In the genomic region with DNA sequence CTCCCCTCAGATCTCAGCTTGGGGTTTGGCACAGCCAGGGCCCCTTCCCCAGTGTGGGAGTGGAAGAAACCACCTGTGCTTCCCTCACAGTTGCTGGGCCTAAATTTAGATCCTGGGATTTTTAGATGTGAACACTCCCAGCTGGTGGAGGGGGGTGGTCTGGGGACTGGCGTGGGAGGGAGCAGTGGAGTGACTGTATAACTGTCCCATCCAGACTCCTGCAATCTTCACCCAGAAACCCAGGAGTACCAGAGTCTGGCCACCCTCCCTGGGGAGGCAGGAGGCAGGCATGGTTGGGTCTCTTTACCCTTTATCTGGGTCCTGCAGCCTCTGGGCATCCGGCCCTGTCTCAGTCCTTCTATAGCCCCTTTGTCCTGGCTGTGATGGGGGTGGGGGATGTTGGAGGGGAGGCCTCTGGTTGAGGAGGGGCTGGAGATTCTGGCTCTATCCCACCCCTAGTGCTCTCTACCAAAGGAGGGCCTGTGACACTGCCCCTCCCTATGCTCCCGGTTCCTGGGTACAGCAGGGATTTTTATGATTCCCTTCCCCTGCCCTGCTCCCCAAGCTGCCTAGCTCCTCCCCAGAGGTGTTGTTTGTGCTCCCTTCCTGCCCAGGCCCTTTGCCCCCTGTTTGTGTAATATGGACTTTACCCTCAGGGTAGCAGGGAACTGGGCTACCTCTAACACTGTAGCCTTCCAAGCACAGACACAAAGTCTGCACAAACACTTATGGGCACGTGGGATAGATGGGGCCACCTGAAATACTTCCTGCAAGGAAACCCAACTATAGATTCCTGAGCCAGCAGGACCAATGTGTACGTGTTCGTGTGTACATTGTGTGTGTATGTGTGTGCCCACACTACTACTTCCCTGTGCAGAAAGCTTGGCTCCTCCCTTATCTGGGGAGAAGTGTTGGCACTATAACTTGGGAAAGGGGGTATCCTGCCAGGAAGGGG, we compare ENCODE assay signal across 11 cellular contexts. TPM values are rescaled to one million over a fixed set of nuclear protein-coding genes. Genes with fewer than 3 reads are reported as not detected.
A peak's percentile ranks its signal among the peaks of the same experiment; 100 is the strongest.
DNase-seq lines count a peak whose midpoint lies in the region; ATAC-seq lines count a peak whose summit lies in the region.
"Had no signal": no experiment of that assay in that cellular context is flagged by ENCODE, and none has a peak within 500 bp of the region (broad histone marks: within the 10 kb centered on the region; RNA-seq: fewer than 3 reads in every experiment).

No MANE protein-coding gene starts in this region.

- no peak overlapping the region for H3K27ac Mint-ChIP-seq in activated T-helper 17 cell treated with anti-CD3 and anti-CD28 coated beads, Interleukin-2, amount 50 U/mL, for 72 hours

- H3K9me3 Mint-ChIP-seq in activated T-helper 17 cell treated with anti-CD3 and anti-CD28 coated beads, Interleukin-2, amount 50 U/mL, for 72 hours, result no peaks in the 10 kb centered on the region

- intact Hi-C loops in posterior vena cava (cut with DNase I) (no loop called here), left ventricle myocardium superior (cut with micrococcal nuclease) (no loop called here)

- H3K4me1 Mint-ChIP-seq in activated T-helper 17 cell treated with anti-CD3 and anti-CD28 coated beads, Interleukin-2, amount 50 U/mL, for 72 hours, result no peaks in the 10 kb centered on the region

- peaks cover 4% of the 10 kb centered on the region for H3K27me3 Mint-ChIP-seq in activated T-helper 17 cell treated with anti-CD3 and anti-CD28 coated beads, Interleukin-2, amount 50 U/mL, for 72 hours

- ATAC-seq in activated T-helper 17 cell treated with anti-CD3 and anti-CD28 coated beads, Interleukin-2, amount 50 U/mL, for 72 hours (replicated peaks), result no peak
- ATAC-seq in HG02852 (IDR thresholded peaks at IDR 0.05; ENCODE audit: unreplicated experiment) (no peak), GM19455 (IDR thresholded peaks at IDR 0.05; ENCODE audit: unreplicated experiment) (no peak), left ventricle myocardium superior (no peak)

- peak overlapping the region; percentile 76 for H3K4me3 Mint-ChIP-seq in activated T-helper 17 cell treated with anti-CD3 and anti-CD28 coated beads, Interleukin-2, amount 50 U/mL, for 72 hours

- DNase-seq in COLO829 (ENCODE audit: low spot score) (peak; percentile 80), inferior parietal cortex (ENCODE audit: extremely low spot score) (peak; percentile 36), posterior vena cava (ENCODE audit: low spot score) (peak; percentile 45), left ventricle myocardium superior (no peak), NCI-H82 treated with DMSO at 0.1 percent for 48 hours (lab: John Stamatoyannopoulos, UW; ENCODE audit: unreplicated experiment) (no peak)
- DNase-seq: aorta, NCI-H1105 treated with DMSO at 0.1 percent for 48 hours, T1000 had no signal

- no peaks in the 10 kb centered on the region for H3K36me3 Mint-ChIP-seq in activated T-helper 17 cell treated with anti-CD3 and anti-CD28 coated beads, Interleukin-2, amount 50 U/mL, for 72 hours (ENCODE audit: low read depth)

RNA-seq across cellular contexts. Expression of gene ERBB3, which starts 1.7 kb away (rescaled TPM):
- total RNA-seq in activated T-helper 17 cell treated with anti-CD3 and anti-CD28 coated beads, Interleukin-2, amount 50 U/mL, for 72 hours, result under 1 TPM; 0.56 to 0.64 TPM
- total RNA-seq in posterior vena cava, result 1 to 10 TPM in 1 of 2 donors, under 1 TPM in 1; 0.71 to 1.4 TPM
- total RNA-seq in left ventricle myocardium superior, result 2.9 TPM

RNA-seq across cellular contexts. Expression of gene PA2G4, which starts 22.7 kb away (rescaled TPM):
- 100 to 1,000 TPM; 213 to 427 TPM for total RNA-seq in activated T-helper 17 cell treated with anti-CD3 and anti-CD28 coated beads, Interleukin-2, amount 50 U/mL, for 72 hours
- total RNA-seq in posterior vena cava (10 to 100 TPM; 59.3 to 71.7 TPM), left ventricle myocardium superior (77.1 TPM)

RNA-seq across cellular contexts. Expression of gene RPL41, which starts 34.8 kb away (rescaled TPM):
- total RNA-seq in activated T-helper 17 cell treated with anti-CD3 and anti-CD28 coated beads, Interleukin-2, amount 50 U/mL, for 72 hours, result 1,000 to 10,000 TPM; 4,564 to 4,582 TPM
- 1,000 to 10,000 TPM; 2,364 to 2,753 TPM for total RNA-seq in posterior vena cava
- 1,980 TPM for total RNA-seq in left ventricle myocardium superior

RNA-seq across cellular contexts. Expression of gene ZC3H10, which starts 36.4 kb away (rescaled TPM):
- 1 to 10 TPM; 7.8 to 8.0 TPM for total RNA-seq in activated T-helper 17 cell treated with anti-CD3 and anti-CD28 coated beads, Interleukin-2, amount 50 U/mL, for 72 hours
- total RNA-seq in posterior vena cava (1 to 10 TPM; 7.9 to 8.0 TPM), left ventricle myocardium superior (5.5 TPM)

RNA-seq across cellular contexts. Expression of gene RPS26, which starts 40.0 kb away (rescaled TPM):
- total RNA-seq in activated T-helper 17 cell treated with anti-CD3 and anti-CD28 coated beads, Interleukin-2, amount 50 U/mL, for 72 hours, result 10 to 100 TPM; 32.5 to 36.1 TPM
- total RNA-seq in posterior vena cava (10 to 100 TPM; 33.2 to 45.2 TPM), left ventricle myocardium superior (41.0 TPM)

Comparison
In these comparisons a context has a peak if more than half of its experiments do, and no peak if none do; other contexts are left out.
1. DNase-seq: peak in COLO829 (single experiment), inferior parietal cortex (single experiment) and posterior vena cava (single experiment); none in left ventricle myocardium superior (single experiment) and NCI-H82 treated with DMSO at 0.1 percent for 48 hours (single experiment).